Comparison of ENCODE assay signal across 6 cellular contexts in genomic region chr10:125994601-125995000, GRCh38.
"Had no signal": no experiment of that assay in that cellular context is flagged by ENCODE, and none has a peak within 500 bp of the region (broad histone marks: within the 10 kb centered on the region; RNA-seq: fewer than 3 reads in every experiment).

No MANE protein-coding gene starts in this region.

- ATAC-seq: K562 had no signal

- H3K4me3 Mint-ChIP-seq: H9 had no signal

- H3K4me3 ChIP-seq: K562 had no signal

- H3K27ac Mint-ChIP-seq: H9 had no signal

- DNase-seq: GOT3, H9, HCEC 1CT, IMR-90, KG1 had no signal
